1 cellular context compared by ENCODE assay signal in the genomic region with DNA sequence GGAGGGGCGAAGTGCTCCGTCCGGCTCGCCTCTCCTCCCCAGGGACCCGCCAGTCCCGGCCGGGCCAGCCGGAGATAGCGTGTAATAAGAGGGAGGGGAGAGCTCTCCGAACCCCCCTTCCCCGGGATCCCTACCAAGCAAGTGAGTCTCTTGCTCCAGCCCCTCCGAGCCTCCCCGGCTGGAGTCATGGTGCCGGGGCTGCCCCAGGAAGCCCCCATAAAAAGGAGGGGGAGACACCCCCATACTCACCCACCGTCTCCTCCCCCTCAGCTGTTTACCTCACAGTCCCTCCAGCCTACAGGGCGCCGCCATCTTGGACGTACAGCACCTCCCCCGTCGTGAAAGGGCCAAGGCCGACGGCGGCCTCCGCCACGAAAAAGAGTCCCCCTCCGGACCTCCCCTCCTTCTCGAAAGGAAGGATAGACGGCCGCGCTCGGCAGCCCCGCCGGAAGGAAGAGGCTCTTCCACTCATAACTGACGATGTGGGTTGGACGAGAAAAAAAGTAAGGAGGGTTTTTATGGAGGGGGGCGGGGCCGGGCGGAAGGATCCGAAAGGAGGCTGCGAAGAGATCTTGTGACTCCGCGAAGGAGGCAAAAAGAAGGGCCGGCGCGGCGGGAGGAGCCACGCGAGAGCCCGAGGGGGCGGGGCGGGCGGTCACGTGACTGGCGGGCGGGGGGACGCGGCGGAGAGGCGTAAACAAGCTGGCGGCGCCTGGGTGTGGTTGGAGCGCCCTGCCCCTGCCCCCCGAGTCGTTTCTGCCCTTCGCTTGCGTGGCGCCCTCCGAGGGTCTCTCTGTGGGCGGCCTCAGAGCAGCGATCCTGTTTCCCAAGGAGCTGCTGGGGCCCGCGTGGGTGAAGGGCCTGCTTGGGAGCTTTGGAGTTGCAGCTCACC.
TF ChIP-seq lines count a peak whose summit lies in the region.

A gene (minus strand): TSS at position 323 of the 892 bp plus-strand sequence. CDS start 15,744 bp downstream, outside the sequence.

TF ChIP-seq in K562, 482 proteins besides CTCF, POLR2A, EP300 and RAD21 (continued from another document and continues in another):
- TF ChIP-seq, protein P1, sequence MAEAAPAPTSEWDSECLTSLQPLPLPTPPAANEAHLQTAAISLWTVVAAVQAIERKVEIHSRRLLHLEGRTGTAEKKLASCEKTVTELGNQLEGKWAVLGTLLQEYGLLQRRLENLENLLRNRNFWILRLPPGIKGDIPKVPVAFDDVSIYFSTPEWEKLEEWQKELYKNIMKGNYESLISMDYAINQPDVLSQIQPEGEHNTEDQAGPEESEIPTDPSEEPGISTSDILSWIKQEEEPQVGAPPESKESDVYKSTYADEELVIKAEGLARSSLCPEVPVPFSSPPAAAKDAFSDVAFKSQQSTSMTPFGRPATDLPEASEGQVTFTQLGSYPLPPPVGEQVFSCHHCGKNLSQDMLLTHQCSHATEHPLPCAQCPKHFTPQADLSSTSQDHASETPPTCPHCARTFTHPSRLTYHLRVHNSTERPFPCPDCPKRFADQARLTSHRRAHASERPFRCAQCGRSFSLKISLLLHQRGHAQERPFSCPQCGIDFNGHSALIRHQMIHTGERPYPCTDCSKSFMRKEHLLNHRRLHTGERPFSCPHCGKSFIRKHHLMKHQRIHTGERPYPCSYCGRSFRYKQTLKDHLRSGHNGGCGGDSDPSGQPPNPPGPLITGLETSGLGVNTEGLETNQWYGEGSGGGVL (CRISPR knock-in tag; IDR thresholded peaks at IDR 0.05) = no peak
- TF ChIP-seq TGIF2 (CRISPR knock-in tag; IDR thresholded peaks at IDR 0.05) (no peak), HDAC8 (tag; IDR thresholded peaks at IDR 0.05) (0 out of 2 replicates have a peak, but pooled peaks have one; percentile 25), ZKSCAN3 (CRISPR knock-in tag; IDR thresholded peaks at IDR 0.05) (no peak), HNRNPLL (IDR thresholded peaks at IDR 0.05; ENCODE audit: low read depth, low read length, poor library complexity, severe bottlenecking) (peak; percentile 38), SOX6 (IDR thresholded peaks at IDR 0.05) (peak; percentile 76), TRIM24 (IDR thresholded peaks at IDR 0.05) (peak in 1 of 2 experiments; percentile 85; a peak in 2 of 4 replicates), KAT8 (IDR thresholded peaks at IDR 0.05; ENCODE audit: low read depth) (0 out of 2 replicates have a peak, but pooled peaks have one; percentile 60), ZNF143 (CRISPR knock-in tag; IDR thresholded peaks at IDR 0.05) (no peak), NCOR1 (IDR thresholded peaks at IDR 0.05) (peak; percentile 75), POLR3G (IDR thresholded peaks at IDR 0.05; ENCODE audit: extremely low read depth, insufficient read length, insufficient replicate concordance) (no peak), NR2C2 (CRISPR knock-in tag; IDR thresholded peaks at IDR 0.05) (no peak), NR2C2 (tag; IDR thresholded peaks at IDR 0.05) (peak; percentile 75), SMARCC2 (IDR thresholded peaks at IDR 0.05; ENCODE audit: low read depth) (0 out of 2 replicates have a peak, but pooled peaks have one; percentile 31), NR4A1 (CRISPR knock-in tag; IDR thresholded peaks at IDR 0.05) (peak; percentile 48; the same call in 1 of the 2 replicates), NR4A1 (tag; IDR thresholded peaks at IDR 0.05) (peak; percentile 57; the same call in 1 of the 2 replicates), ZNF165 (CRISPR knock-in tag; IDR thresholded peaks at IDR 0.05; ENCODE audit: borderline replicate concordance) (no peak), ZSCAN32 (CRISPR knock-in tag; IDR thresholded peaks at IDR 0.05) (no peak), FOXK2 (conservative IDR thresholded peaks at IDR 0.05 in 1 of 2, IDR thresholded peaks at IDR 0.05 in 1 of 2; ENCODE audit: low read depth in 2 of 2) (peak; percentile 95 to 98), RAD51 (IDR thresholded peaks at IDR 0.05; ENCODE audit: borderline replicate concordance, low read depth) (peak; percentile 94), ZBTB7A (IDR thresholded peaks at IDR 0.05; ENCODE audit: borderline replicate concordance, control insufficient read depth, low read depth, low read length) (peak; percentile 87)
- TF ChIP-seq, protein P2, sequence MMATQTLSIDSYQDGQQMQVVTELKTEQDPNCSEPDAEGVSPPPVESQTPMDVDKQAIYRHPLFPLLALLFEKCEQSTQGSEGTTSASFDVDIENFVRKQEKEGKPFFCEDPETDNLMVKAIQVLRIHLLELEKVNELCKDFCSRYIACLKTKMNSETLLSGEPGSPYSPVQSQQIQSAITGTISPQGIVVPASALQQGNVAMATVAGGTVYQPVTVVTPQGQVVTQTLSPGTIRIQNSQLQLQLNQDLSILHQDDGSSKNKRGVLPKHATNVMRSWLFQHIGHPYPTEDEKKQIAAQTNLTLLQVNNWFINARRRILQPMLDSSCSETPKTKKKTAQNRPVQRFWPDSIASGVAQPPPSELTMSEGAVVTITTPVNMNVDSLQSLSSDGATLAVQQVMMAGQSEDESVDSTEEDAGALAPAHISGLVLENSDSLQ (IDR thresholded peaks at IDR 0.05) = peak; percentile 72
- TF ChIP-seq, protein P3, sequence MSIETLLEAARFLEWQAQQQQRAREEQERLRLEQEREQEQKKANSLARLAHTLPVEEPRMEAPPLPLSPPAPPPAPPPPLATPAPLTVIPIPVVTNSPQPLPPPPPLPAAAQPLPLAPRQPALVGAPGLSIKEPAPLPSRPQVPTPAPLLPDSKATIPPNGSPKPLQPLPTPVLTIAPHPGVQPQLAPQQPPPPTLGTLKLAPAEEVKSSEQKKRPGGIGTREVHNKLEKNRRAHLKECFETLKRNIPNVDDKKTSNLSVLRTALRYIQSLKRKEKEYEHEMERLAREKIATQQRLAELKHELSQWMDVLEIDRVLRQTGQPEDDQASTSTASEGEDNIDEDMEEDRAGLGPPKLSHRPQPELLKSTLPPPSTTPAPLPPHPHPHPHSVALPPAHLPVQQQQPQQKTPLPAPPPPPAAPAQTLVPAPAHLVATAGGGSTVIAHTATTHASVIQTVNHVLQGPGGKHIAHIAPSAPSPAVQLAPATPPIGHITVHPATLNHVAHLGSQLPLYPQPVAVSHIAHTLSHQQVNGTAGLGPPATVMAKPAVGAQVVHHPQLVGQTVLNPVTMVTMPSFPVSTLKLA (conservative IDR thresholded peaks at IDR 0.05) = peak; percentile 95 to 97
- TF ChIP-seq, protein P4, sequence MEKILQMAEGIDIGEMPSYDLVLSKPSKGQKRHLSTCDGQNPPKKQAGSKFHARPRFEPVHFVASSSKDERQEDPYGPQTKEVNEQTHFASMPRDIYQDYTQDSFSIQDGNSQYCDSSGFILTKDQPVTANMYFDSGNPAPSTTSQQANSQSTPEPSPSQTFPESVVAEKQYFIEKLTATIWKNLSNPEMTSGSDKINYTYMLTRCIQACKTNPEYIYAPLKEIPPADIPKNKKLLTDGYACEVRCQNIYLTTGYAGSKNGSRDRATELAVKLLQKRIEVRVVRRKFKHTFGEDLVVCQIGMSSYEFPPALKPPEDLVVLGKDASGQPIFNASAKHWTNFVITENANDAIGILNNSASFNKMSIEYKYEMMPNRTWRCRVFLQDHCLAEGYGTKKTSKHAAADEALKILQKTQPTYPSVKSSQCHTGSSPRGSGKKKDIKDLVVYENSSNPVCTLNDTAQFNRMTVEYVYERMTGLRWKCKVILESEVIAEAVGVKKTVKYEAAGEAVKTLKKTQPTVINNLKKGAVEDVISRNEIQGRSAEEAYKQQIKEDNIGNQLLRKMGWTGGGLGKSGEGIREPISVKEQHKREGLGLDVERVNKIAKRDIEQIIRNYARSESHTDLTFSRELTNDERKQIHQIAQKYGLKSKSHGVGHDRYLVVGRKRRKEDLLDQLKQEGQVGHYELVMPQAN (IDR thresholded peaks at IDR 0.05; ENCODE audit: borderline replicate concordance) = peak; percentile 92
- TF ChIP-seq, protein P5, sequence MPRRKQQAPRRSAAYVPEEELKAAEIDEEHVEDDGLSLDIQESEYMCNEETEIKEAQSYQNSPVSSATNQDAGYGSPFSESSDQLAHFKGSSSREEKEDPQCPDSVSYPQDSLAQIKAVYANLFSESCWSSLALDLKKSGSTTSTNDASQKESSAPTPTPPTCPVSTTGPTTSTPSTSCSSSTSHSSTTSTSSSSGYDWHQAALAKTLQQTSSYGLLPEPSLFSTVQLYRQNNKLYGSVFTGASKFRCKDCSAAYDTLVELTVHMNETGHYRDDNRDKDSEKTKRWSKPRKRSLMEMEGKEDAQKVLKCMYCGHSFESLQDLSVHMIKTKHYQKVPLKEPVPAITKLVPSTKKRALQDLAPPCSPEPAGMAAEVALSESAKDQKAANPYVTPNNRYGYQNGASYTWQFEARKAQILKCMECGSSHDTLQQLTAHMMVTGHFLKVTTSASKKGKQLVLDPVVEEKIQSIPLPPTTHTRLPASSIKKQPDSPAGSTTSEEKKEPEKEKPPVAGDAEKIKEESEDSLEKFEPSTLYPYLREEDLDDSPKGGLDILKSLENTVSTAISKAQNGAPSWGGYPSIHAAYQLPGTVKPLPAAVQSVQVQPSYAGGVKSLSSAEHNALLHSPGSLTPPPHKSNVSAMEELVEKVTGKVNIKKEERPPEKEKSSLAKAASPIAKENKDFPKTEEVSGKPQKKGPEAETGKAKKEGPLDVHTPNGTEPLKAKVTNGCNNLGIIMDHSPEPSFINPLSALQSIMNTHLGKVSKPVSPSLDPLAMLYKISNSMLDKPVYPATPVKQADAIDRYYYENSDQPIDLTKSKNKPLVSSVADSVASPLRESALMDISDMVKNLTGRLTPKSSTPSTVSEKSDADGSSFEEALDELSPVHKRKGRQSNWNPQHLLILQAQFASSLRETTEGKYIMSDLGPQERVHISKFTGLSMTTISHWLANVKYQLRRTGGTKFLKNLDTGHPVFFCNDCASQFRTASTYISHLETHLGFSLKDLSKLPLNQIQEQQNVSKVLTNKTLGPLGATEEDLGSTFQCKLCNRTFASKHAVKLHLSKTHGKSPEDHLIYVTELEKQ (CRISPR knock-in tag; IDR thresholded peaks at IDR 0.05) = no peak
- TF ChIP-seq, protein P6, sequence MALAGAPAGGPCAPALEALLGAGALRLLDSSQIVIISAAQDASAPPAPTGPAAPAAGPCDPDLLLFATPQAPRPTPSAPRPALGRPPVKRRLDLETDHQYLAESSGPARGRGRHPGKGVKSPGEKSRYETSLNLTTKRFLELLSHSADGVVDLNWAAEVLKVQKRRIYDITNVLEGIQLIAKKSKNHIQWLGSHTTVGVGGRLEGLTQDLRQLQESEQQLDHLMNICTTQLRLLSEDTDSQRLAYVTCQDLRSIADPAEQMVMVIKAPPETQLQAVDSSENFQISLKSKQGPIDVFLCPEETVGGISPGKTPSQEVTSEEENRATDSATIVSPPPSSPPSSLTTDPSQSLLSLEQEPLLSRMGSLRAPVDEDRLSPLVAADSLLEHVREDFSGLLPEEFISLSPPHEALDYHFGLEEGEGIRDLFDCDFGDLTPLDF (CRISPR knock-in tag; IDR thresholded peaks at IDR 0.05) = peak; percentile 73; the same call in 1 of the 2 replicates
- TF ChIP-seq, protein P7, sequence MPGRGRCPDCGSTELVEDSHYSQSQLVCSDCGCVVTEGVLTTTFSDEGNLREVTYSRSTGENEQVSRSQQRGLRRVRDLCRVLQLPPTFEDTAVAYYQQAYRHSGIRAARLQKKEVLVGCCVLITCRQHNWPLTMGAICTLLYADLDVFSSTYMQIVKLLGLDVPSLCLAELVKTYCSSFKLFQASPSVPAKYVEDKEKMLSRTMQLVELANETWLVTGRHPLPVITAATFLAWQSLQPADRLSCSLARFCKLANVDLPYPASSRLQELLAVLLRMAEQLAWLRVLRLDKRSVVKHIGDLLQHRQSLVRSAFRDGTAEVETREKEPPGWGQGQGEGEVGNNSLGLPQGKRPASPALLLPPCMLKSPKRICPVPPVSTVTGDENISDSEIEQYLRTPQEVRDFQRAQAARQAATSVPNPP (IDR thresholded peaks at IDR 0.05; ENCODE audit: borderline replicate concordance, insufficient read depth, insufficient read length) = no peak
- TF ChIP-seq, protein P8, sequence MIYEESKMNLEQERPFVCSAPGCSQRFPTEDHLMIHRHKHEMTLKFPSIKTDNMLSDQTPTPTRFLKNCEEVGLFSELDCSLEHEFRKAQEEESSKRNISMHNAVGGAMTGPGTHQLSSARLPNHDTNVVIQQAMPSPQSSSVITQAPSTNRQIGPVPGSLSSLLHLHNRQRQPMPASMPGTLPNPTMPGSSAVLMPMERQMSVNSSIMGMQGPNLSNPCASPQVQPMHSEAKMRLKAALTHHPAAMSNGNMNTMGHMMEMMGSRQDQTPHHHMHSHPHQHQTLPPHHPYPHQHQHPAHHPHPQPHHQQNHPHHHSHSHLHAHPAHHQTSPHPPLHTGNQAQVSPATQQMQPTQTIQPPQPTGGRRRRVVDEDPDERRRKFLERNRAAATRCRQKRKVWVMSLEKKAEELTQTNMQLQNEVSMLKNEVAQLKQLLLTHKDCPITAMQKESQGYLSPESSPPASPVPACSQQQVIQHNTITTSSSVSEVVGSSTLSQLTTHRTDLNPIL (CRISPR knock-in tag; IDR thresholded peaks at IDR 0.05) = no peak
- TF ChIP-seq, protein P9, sequence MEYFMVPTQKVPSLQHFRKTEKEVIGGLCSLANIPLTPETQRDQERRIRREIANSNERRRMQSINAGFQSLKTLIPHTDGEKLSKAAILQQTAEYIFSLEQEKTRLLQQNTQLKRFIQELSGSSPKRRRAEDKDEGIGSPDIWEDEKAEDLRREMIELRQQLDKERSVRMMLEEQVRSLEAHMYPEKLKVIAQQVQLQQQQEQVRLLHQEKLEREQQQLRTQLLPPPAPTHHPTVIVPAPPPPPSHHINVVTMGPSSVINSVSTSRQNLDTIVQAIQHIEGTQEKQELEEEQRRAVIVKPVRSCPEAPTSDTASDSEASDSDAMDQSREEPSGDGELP (CRISPR knock-in tag; IDR thresholded peaks at IDR 0.05; ENCODE audit: borderline replicate concordance) = peak; percentile 97
- TF ChIP-seq, protein P10, sequence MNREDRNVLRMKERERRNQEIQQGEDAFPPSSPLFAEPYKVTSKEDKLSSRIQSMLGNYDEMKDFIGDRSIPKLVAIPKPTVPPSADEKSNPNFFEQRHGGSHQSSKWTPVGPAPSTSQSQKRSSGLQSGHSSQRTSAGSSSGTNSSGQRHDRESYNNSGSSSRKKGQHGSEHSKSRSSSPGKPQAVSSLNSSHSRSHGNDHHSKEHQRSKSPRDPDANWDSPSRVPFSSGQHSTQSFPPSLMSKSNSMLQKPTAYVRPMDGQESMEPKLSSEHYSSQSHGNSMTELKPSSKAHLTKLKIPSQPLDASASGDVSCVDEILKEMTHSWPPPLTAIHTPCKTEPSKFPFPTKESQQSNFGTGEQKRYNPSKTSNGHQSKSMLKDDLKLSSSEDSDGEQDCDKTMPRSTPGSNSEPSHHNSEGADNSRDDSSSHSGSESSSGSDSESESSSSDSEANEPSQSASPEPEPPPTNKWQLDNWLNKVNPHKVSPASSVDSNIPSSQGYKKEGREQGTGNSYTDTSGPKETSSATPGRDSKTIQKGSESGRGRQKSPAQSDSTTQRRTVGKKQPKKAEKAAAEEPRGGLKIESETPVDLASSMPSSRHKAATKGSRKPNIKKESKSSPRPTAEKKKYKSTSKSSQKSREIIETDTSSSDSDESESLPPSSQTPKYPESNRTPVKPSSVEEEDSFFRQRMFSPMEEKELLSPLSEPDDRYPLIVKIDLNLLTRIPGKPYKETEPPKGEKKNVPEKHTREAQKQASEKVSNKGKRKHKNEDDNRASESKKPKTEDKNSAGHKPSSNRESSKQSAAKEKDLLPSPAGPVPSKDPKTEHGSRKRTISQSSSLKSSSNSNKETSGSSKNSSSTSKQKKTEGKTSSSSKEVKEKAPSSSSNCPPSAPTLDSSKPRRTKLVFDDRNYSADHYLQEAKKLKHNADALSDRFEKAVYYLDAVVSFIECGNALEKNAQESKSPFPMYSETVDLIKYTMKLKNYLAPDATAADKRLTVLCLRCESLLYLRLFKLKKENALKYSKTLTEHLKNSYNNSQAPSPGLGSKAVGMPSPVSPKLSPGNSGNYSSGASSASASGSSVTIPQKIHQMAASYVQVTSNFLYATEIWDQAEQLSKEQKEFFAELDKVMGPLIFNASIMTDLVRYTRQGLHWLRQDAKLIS (CRISPR knock-in tag; IDR thresholded peaks at IDR 0.05) = 0 out of 2 replicates have a peak, but pooled peaks have one; percentile 32
